In genomic region chr6:34243131-34243771, GRCh38 we compare ENCODE assay signal across 9 cellular contexts. TPM values are rescaled to one million over a fixed set of nuclear protein-coding genes. Genes with fewer than 3 reads are reported as not detected.
DNase-seq lines count a peak whose midpoint lies in the region; ATAC-seq and TF ChIP-seq lines count a peak whose summit lies in the region.
"Had no signal": no experiment of that assay in that cellular context is flagged by ENCODE, and none has a peak within 500 bp of the region (broad histone marks: within the 10 kb centered on the region; RNA-seq: fewer than 3 reads in every experiment).

No MANE protein-coding gene starts in this region.

- POLR2A ChIA-PET in activated CD4-positive, alpha-beta T cell treated with anti-CD3 and anti-CD28 coated beads for 36 hours (lab: Charles Lee), result interaction anchor here (1.3 kb wide), 1 partner anchor 19 kb away, joined by 4 read pairs; no protein-coding TSS in a partner anchor

- H3K27me3 Mint-ChIP-seq in activated CD4-positive, alpha-beta T cell treated with anti-CD3 and anti-CD28 coated beads for 36 hours, result no peaks in the 10 kb centered on the region
- no peaks in the 10 kb centered on the region for H3K27me3 Mint-ChIP-seq in stimulated activated memory B cell treated with anti-CD40 and anti-IgM and Interleukin-4, amounts not matched to agents 10 μg/mL and 1 μg/mL and 100 μg/mL, for 72 hours

- no peaks in the 10 kb centered on the region for H3K9me3 Mint-ChIP-seq in activated CD4-positive, alpha-beta T cell treated with anti-CD3 and anti-CD28 coated beads for 36 hours (ENCODE audit: low read depth)
- H3K9me3 Mint-ChIP-seq in stimulated activated memory B cell treated with anti-CD40 and anti-IgM and Interleukin-4, amounts not matched to agents 10 μg/mL and 1 μg/mL and 100 μg/mL, for 72 hours, result no peaks in the 10 kb centered on the region

- peaks cover 90% of the 10 kb centered on the region for H3F3A ChIP-seq in SU-DHL-6 (ENCODE audit: insufficient read depth)

- H3K79me2 ChIP-seq in SU-DHL-6 (ENCODE audit: insufficient read depth, low read length), result peaks cover 46% of the 10 kb centered on the region
- H3K79me2 ChIP-seq: parathyroid adenoma had no signal

- peaks cover 28% of the 10 kb centered on the region for H3K36me3 ChIP-seq in SU-DHL-6 (ENCODE audit: low read length)

- CTCF ChIA-PET in activated CD4-positive, alpha-beta T cell treated with anti-CD3 and anti-CD28 coated beads for 36 hours (lab: Charles Lee), result interaction anchor here (1.1 kb wide), 1 partner anchor 172 kb away, joined by 3 read pairs; no protein-coding TSS in a partner anchor

- peak; percentile 5 for ATAC-seq in activated CD4-positive, alpha-beta T cell treated with anti-CD3 and anti-CD28 coated beads for 36 hours
- ATAC-seq in stimulated activated memory B cell treated with anti-CD40 and anti-IgM and Interleukin-4, amounts not matched to agents 10 μg/mL and 1 μg/mL and 100 μg/mL, for 72 hours, result no peak
- ATAC-seq in HG03460 (IDR thresholded peaks at IDR 0.05; ENCODE audit: unreplicated experiment), result no peak
- ATAC-seq in GM21390 (IDR thresholded peaks at IDR 0.05; ENCODE audit: unreplicated experiment), result no peak

- no peaks in the 10 kb centered on the region for H3K9me3 ChIP-seq in SU-DHL-6 (ENCODE audit: insufficient read depth, low read length)

- DNase-seq in activated CD4-positive, alpha-beta T cell treated with anti-CD3 and anti-CD28 coated beads for 36 hours, result peak; percentile 50
- no peak for DNase-seq in activated CD4-positive, alpha-beta T cell treated with anti-CD3 and anti-CD28 coated beads for 48 hours
- DNase-seq in epithelial cell of prostate (ENCODE audit: low read depth, low spot score) (no peak), NCI-H2107 (lab: John Stamatoyannopoulos, UW) (no peak)

- no peak overlapping the region for H3K9ac ChIP-seq in SU-DHL-6 (ENCODE audit: low read length)
- H3K9ac ChIP-seq: parathyroid adenoma had no signal

- peak overlapping the region; percentile 94 for H3K27ac Mint-ChIP-seq in activated CD4-positive, alpha-beta T cell treated with anti-CD3 and anti-CD28 coated beads for 36 hours
- peak overlapping the region; percentile 95 for H3K27ac Mint-ChIP-seq in stimulated activated memory B cell treated with anti-CD40 and anti-IgM and Interleukin-4, amounts not matched to agents 10 μg/mL and 1 μg/mL and 100 μg/mL, for 72 hours

- intact Hi-C loops in activated CD4-positive, alpha-beta T cell treated with anti-CD3 and anti-CD28 coated beads for 36 hours (cut with DNase I, micrococcal nuclease), result loop anchor here in 1 of 2 experiments (1.0 kb wide), 1 partner anchor 47 kb away; no protein-coding TSS in a partner anchor

- H3K9me2 ChIP-seq in SU-DHL-6 (replicated peaks; ENCODE audit: insufficient read depth, low read length), result no peaks in the 10 kb centered on the region

- no peak overlapping the region for H2AFZ ChIP-seq in SU-DHL-6 (ENCODE audit: low read depth, low read length, severe bottlenecking)
- H2AFZ ChIP-seq: parathyroid adenoma had no signal

- H3K4me3 ChIP-seq in SU-DHL-6 (ENCODE audit: insufficient read depth, low read length, poor library complexity, severe bottlenecking), result no peak overlapping the region

- peak overlapping the region; percentile 4; the same call in 1 of the 2 replicates for H3K27ac ChIP-seq in SU-DHL-6 (ENCODE audit: low read depth, low read length)
- H3K27ac ChIP-seq in epithelial cell of prostate, result peak overlapping the region; percentile 93
- H3K27ac ChIP-seq: parathyroid adenoma had no signal

- H3K4me2 ChIP-seq in SU-DHL-6 (ENCODE audit: low read depth, low read length, poor library complexity, severe bottlenecking), result no peak overlapping the region

- H3K4me1 Mint-ChIP-seq in activated CD4-positive, alpha-beta T cell treated with anti-CD3 and anti-CD28 coated beads for 36 hours, result peaks cover 95% of the 10 kb centered on the region
- peaks cover 97% of the 10 kb centered on the region for H3K4me1 Mint-ChIP-seq in stimulated activated memory B cell treated with anti-CD40 and anti-IgM and Interleukin-4, amounts not matched to agents 10 μg/mL and 1 μg/mL and 100 μg/mL, for 72 hours

- peaks cover 70% of the 10 kb centered on the region for H3K36me3 Mint-ChIP-seq in activated CD4-positive, alpha-beta T cell treated with anti-CD3 and anti-CD28 coated beads for 36 hours (ENCODE audit: low read depth)
- H3K36me3 Mint-ChIP-seq in stimulated activated memory B cell treated with anti-CD40 and anti-IgM and Interleukin-4, amounts not matched to agents 10 μg/mL and 1 μg/mL and 100 μg/mL, for 72 hours, result peaks cover 35% of the 10 kb centered on the region

- no peak for TF ChIP-seq CTCF in SU-DHL-6 (IDR thresholded peaks at IDR 0.05; ENCODE audit: insufficient read depth, low read length, poor library complexity, severe bottlenecking)

- peaks cover 25% of the 10 kb centered on the region for H4K20me1 ChIP-seq in SU-DHL-6 (ENCODE audit: low read depth, low read length)

- peak overlapping the region; percentile 34 for H3K4me3 Mint-ChIP-seq in activated CD4-positive, alpha-beta T cell treated with anti-CD3 and anti-CD28 coated beads for 36 hours
- H3K4me3 Mint-ChIP-seq in stimulated activated memory B cell treated with anti-CD40 and anti-IgM and Interleukin-4, amounts not matched to agents 10 μg/mL and 1 μg/mL and 100 μg/mL, for 72 hours, result no peak overlapping the region

- no peaks in the 10 kb centered on the region for H3K27me3 ChIP-seq in SU-DHL-6 (ENCODE audit: low read length)

RNA-seq across cellular contexts. Expression of gene SMIM29, which starts 5.6 kb away (rescaled TPM):
- 10 to 100 TPM; 15.8 to 16.3 TPM for total RNA-seq in activated CD4-positive, alpha-beta T cell treated with anti-CD3 and anti-CD28 coated beads for 36 hours

RNA-seq across cellular contexts. Expression of gene HMGA1, which starts 6.6 kb away (rescaled TPM):
- total RNA-seq in activated CD4-positive, alpha-beta T cell treated with anti-CD3 and anti-CD28 coated beads for 36 hours, result 100 to 1,000 TPM; 569 to 649 TPM
